In genomic region chr12:107484941-107485340, GRCh38 we compare ENCODE assay signal across 18 cellular contexts.
A peak's percentile ranks its signal among the peaks of the same experiment; 100 is the strongest.
DNase-seq lines count a peak whose midpoint lies in the region; ATAC-seq, FAIRE-seq and TF ChIP-seq lines count a peak whose summit lies in the region.
"Had no signal": no experiment of that assay in that cellular context is flagged by ENCODE, and none has a peak within 500 bp of the region (broad histone marks: within the 10 kb centered on the region; RNA-seq: fewer than 3 reads in every experiment).

No MANE protein-coding gene starts in this region.

- H3K9me1 ChIP-seq in K562 (ENCODE audit: control insufficient read depth, insufficient read depth, low read length), result no peaks in the 10 kb centered on the region

- H3K4me1 ChIP-seq in A549 (peaks cover 57% of the 10 kb centered on the region), PC-9 (replicated peaks; ENCODE audit: insufficient read depth) (no peaks in the 10 kb centered on the region), K562 (replicated peaks in 1 of 2; ENCODE audit: control insufficient read depth in 2 of 2, insufficient read depth in 2 of 2, low read length in 2 of 2) (no peaks in the 10 kb centered on the region), thyroid gland (peaks cover 59 to 93% of the 10 kb centered on the region in 2 donors)
- H3K4me1 ChIP-seq: HAP-1 had no signal

- H3K9me3 ChIP-seq in A549, result no peaks in the 10 kb centered on the region
- H3K9me3 ChIP-seq in PC-9 (ENCODE audit: insufficient read depth, low read depth), result no peaks in the 10 kb centered on the region
- no peaks in the 10 kb centered on the region for H3K9me3 ChIP-seq in K562 (replicated peaks; ENCODE audit: control insufficient read depth, insufficient read depth, low read depth, low read length)
- H3K9me3 ChIP-seq in thyroid gland, result no peaks in the 10 kb centered on the region
- H3K9me3 ChIP-seq: BLaER1, HAP-1 had no signal

- H4K20me1 ChIP-seq in PC-9 (ENCODE audit: insufficient read depth) (peaks cover 4% of the 10 kb centered on the region; the same call in 1 of the 2 replicates), K562 (replicated peaks; ENCODE audit: control insufficient read depth, insufficient read depth, low read length) (no peaks in the 10 kb centered on the region; the same call in 1 of the 2 replicates)

- H3K4me3 ChIP-seq in A549 (no peak overlapping the region), PC-9 (no peak overlapping the region), K562 (no peak overlapping the region), thyroid gland (replicated peaks in 1 of 3) (no peak overlapping the region)
- H3K4me3 ChIP-seq: BLaER1, GM23338, HAP-1 had no signal

- H3K9ac ChIP-seq in K562 (ENCODE audit: insufficient read depth in 1 of 2, low read depth in 2 of 2, low read length in 2 of 2), result no peak overlapping the region
- H3K9ac ChIP-seq: BLaER1 had no signal

- 91% methylated on average over 1 of the region's 1 CpG for WGBS in A549 (ENCODE audit: missing lambda C conversion rate)
- WGBS in K562 (ENCODE audit: insufficient coverage, low coverage, missing lambda C conversion rate), result 0% methylated on average over 1 of the region's 1 CpG
- WGBS in thyroid gland, 2 donors, result 95 to 100% methylated on average over 1 of the region's 1 CpG

- BruUV-seq in PC-9 (replicated peaks; lab: Mats Ljungman, UMichigan) (no TSS peak), K562 (replicated peaks; lab: Mats Ljungman, UMichigan) (no TSS peak)

- CTCF ChIA-PET in A549 (lab: Yijun Ruan, JAX), result no interaction called here
- CTCF ChIA-PET in PC-9 (lab: Charles Lee), result no interaction called here
- CTCF ChIA-PET in K562 (lab: Yijun Ruan, JAX; ENCODE audit: low intra/inter-chr PET ratio), result no interaction called here

- DNase-seq in A549 (ENCODE audit: low read depth in 1 of 2, low spot score in 1 of 2), result no peak
- DNase-seq in PC-9, result no peak
- no peak for DNase-seq in K562 (ENCODE audit: extremely low read depth in 1 of 4, low spot score in 3 of 4)
- no peak for DNase-seq in thyroid gland
- DNase-seq in NK-92 treated with Interleukin-12 subunit alpha and Interleukin-12 subunit beta, amount 100 ng/mL, for 24 hours (lab: John Stamatoyannopoulos, UW), result no peak
- DNase-seq: CD4-positive, CD25-positive, alpha-beta regulatory T cell; CD8-positive, alpha-beta T cell; DMS53; GF-D8; HFFc6 had no signal

- TF ChIP-seq EP300 in A549 (IDR thresholded peaks at IDR 0.05) (no peak), K562 (IDR thresholded peaks at IDR 0.05; ENCODE audit: low read length) (no peak)

- no peak for TF ChIP-seq CTCF in A549 (IDR thresholded peaks at IDR 0.05)
- TF ChIP-seq CTCF in PC-9 (conservative IDR thresholded peaks at IDR 0.05), result no peak
- no peak for TF ChIP-seq CTCF in K562 (IDR thresholded peaks at IDR 0.05 in 2 of 3, conservative IDR thresholded peaks at IDR 0.05 in 1 of 3; ENCODE audit: insufficient read depth in 2 of 3, low read depth in 1 of 3, low read length in 3 of 3)
- TF ChIP-seq CTCF in thyroid gland (IDR thresholded peaks at IDR 0.05), result no peak

- intact Hi-C loops in PC-9 (cut with micrococcal nuclease; ENCODE audit: unreplicated experiment) (no loop called here), K562 (cut with micrococcal nuclease) (no loop called here), thyroid gland (cut with DNase I) (no loop called here)

- H3K27ac ChIP-seq in A549, result no peak overlapping the region
- 0 out of 2 replicates have a peak overlapping the region, but pooled peaks have one; percentile 6 for H3K27ac ChIP-seq in PC-9
- no peak overlapping the region for H3K27ac ChIP-seq in K562 (ENCODE audit: extremely low read depth, low read depth, low read length)
- peak overlapping the region; percentile 33 to 95 (median 68) for H3K27ac ChIP-seq in thyroid gland
- H3K27ac ChIP-seq: BLaER1, C4-2B had no signal

- no peaks in the 10 kb centered on the region for H3K79me2 ChIP-seq in PC-9 (ENCODE audit: low read depth)
- no peaks in the 10 kb centered on the region for H3K79me2 ChIP-seq in K562 (ENCODE audit: control insufficient read depth, insufficient read depth, low read length)

- ATAC-seq in A549 (no peak), K562 (no peak), HG02970 (IDR thresholded peaks at IDR 0.05; ENCODE audit: low FRiP score, unreplicated experiment) (no peak)
- ATAC-seq: CD8-positive, alpha-beta T cell; GM23338 had no signal

- POLR2A ChIA-PET in A549 (lab: Yijun Ruan, JAX), result no interaction called here
- POLR2A ChIA-PET in PC-9 (lab: Charles Lee; ENCODE audit: unreplicated experiment), result no interaction called here
- POLR2A ChIA-PET in K562 (lab: Yijun Ruan, JAX), result no interaction called here

- H2AFZ ChIP-seq in PC-9 (no peak overlapping the region), K562 (ENCODE audit: low read depth, low read length) (no peak overlapping the region)
- H2AFZ ChIP-seq: GM23338 had no signal

- H3F3A ChIP-seq in PC-9 (ENCODE audit: insufficient read depth, low read depth), result no peaks in the 10 kb centered on the region

- H3K27me3 ChIP-seq in PC-9 (ENCODE audit: insufficient read depth, low read depth) (no peaks in the 10 kb centered on the region), K562 (ENCODE audit: control insufficient read depth in 2 of 2, insufficient read depth in 2 of 2, low read length in 2 of 2) (no peaks in the 10 kb centered on the region; a peak in 1 of 5 replicates), thyroid gland (no peaks in the 10 kb centered on the region)
- H3K27me3 ChIP-seq: BLaER1 had no signal

- no peak for TF ChIP-seq RAD21 in A549 (conservative IDR thresholded peaks at IDR 0.05 in 1 of 2, IDR thresholded peaks at IDR 0.05 in 1 of 2)
- no peak for TF ChIP-seq RAD21 in K562 (CRISPR knock-in tag; conservative IDR thresholded peaks at IDR 0.05 in 1 of 2, IDR thresholded peaks at IDR 0.05 in 1 of 2)

- no peak for FAIRE-seq in A549 (lab: Jason Lieb, UNC)
- FAIRE-seq in K562 (lab: Jason Lieb, UNC), result no peak
- FAIRE-seq: D721Med, GM12891, GM18507 had no signal

- H3K4me2 ChIP-seq in A549, result peak overlapping the region; percentile 53
- no peak overlapping the region for H3K4me2 ChIP-seq in PC-9
- no peak overlapping the region for H3K4me2 ChIP-seq in K562 (ENCODE audit: insufficient read depth, low read length)
- H3K4me2 ChIP-seq: BLaER1, GM23338 had no signal

- TF ChIP-seq POLR2A in A549 (IDR thresholded peaks at IDR 0.05; ENCODE audit: low read length) (no peak), K562 (conservative IDR thresholded peaks at IDR 0.05) (no peak), thyroid gland (IDR thresholded peaks at IDR 0.05) (no peak)

- H3K36me3 ChIP-seq in PC-9 (ENCODE audit: low read depth) (no peaks in the 10 kb centered on the region), K562 (ENCODE audit: control insufficient read depth, insufficient read depth, low read length) (no peaks in the 10 kb centered on the region), thyroid gland (no peaks in the 10 kb centered on the region)
- H3K36me3 ChIP-seq: BLaER1, HAP-1 had no signal

- H3K9me2 ChIP-seq in PC-9 (ENCODE audit: insufficient read depth), result no peaks in the 10 kb centered on the region

- in situ Hi-C loops in K562 (cut with MboI), result no loop called here

TF ChIP-seq in A549, 52 proteins besides CTCF, POLR2A, EP300 and RAD21 (continues in another document):
- no peak for TF ChIP-seq JUNB (IDR thresholded peaks at IDR 0.05)
- TF ChIP-seq NFE2L2 (conservative IDR thresholded peaks at IDR 0.05; ENCODE audit: low read length), result no peak
- no peak for TF ChIP-seq ZNF302 (CRISPR knock-in tag; IDR thresholded peaks at IDR 0.05)
- TF ChIP-seq MAFK (IDR thresholded peaks at IDR 0.05; ENCODE audit: partially characterized antibody), result no peak
- no peak for TF ChIP-seq TFCP2L1 (CRISPR knock-in tag; IDR thresholded peaks at IDR 0.05)
- no peak for TF ChIP-seq JUN (IDR thresholded peaks at IDR 0.05)
- TF ChIP-seq ESRRA (IDR thresholded peaks at IDR 0.05; ENCODE audit: borderline replicate concordance, low read length), result no peak
- no peak for TF ChIP-seq CHD2 (IDR thresholded peaks at IDR 0.05; ENCODE audit: low read length, partially characterized antibody)
- no peak for TF ChIP-seq RNF2 (IDR thresholded peaks at IDR 0.05; ENCODE audit: borderline replicate concordance, low read depth)
- TF ChIP-seq MAZ (IDR thresholded peaks at IDR 0.05; ENCODE audit: borderline replicate concordance, low read depth, low read length), result no peak
- TF ChIP-seq FOSL2 (IDR thresholded peaks at IDR 0.05), result no peak
- no peak for TF ChIP-seq FOSL2 (CRISPR knock-in tag; IDR thresholded peaks at IDR 0.05)

TF ChIP-seq in K562, 482 proteins besides CTCF, POLR2A, EP300 and RAD21:
- no peak for TF ChIP-seq ARNT (IDR thresholded peaks at IDR 0.05)
- no peak for TF ChIP-seq ARHGAP35 (IDR thresholded peaks at IDR 0.05; ENCODE audit: partially characterized antibody)
- TF ChIP-seq PCBP2 (IDR thresholded peaks at IDR 0.05; ENCODE audit: low read depth, low read length, poor library complexity, severe bottlenecking), result no peak
- peak; percentile 71 for TF ChIP-seq RBM25 (IDR thresholded peaks at IDR 0.05; ENCODE audit: low read depth, low read length, severe bottlenecking)

Comparison
In these comparisons a context has a peak if more than half of its experiments do, and no peak if none do; other contexts are left out.
1. H3K27ac ChIP-seq: peak in PC-9 (single experiment) and thyroid gland (3 of 3); none in A549 (0 of 2) and K562 (single experiment).